Comparison of ENCODE assay signal across 1 cellular context in the genomic region with DNA sequence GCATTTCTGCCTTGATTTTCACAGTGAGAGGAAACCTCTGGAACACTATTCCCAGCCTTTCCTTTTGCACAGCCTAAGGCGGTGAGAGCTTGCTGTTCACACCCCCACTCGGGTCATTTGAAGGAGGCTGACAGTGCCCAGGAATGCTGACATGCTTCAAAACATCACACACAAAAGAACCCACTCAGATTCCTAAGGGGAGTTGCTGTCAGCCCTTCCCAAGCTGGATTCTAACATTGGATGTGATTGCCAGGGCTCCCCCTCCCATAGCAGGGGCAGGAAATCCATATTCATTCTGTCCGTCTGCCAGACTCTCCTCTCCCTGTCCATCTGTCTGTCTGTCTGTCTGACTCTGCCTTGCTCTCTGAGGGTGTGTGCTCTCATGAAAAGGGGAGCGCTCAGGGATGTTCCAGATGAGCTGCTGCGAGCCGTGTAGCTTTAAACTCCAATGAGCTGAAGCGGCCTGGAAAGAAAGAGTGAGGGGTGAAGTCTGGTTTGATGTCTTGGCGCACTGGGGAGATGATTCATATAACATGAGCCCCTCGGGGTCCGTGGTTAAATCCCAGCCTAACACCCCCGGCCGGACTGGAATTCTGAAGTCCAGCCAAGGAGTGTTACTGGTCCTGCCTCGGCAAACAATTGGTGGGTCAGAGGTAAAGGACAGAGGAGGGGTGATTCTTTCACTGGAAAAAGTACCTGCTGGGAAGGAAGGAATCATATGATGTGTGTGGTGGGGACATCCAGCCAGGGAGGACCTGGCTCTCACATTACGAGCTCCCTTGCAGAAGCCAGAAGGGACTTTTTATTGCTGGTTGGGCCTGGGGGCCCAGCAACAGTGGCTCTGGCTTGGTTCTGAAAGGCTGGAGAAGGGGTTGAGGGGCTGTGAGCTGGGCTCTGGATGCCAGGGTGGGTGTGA.
TF ChIP-seq lines count a peak whose summit lies in the region.

No MANE protein-coding gene starts in this region.

TF ChIP-seq in IMR-90, 13 proteins besides CTCF, POLR2A, EP300 and RAD21:
- TF ChIP-seq, protein P1, sequence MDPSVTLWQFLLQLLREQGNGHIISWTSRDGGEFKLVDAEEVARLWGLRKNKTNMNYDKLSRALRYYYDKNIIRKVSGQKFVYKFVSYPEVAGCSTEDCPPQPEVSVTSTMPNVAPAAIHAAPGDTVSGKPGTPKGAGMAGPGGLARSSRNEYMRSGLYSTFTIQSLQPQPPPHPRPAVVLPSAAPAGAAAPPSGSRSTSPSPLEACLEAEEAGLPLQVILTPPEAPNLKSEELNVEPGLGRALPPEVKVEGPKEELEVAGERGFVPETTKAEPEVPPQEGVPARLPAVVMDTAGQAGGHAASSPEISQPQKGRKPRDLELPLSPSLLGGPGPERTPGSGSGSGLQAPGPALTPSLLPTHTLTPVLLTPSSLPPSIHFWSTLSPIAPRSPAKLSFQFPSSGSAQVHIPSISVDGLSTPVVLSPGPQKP (IDR thresholded peaks at IDR 0.05; ENCODE audit: borderline replicate concordance, low read depth, low read length), result no peak
- TF ChIP-seq RFX5 (IDR thresholded peaks at IDR 0.05; ENCODE audit: low read depth, low read length) (no peak), MAZ (IDR thresholded peaks at IDR 0.05; ENCODE audit: borderline replicate concordance, low read depth, low read length) (0 out of 2 replicates have a peak, but pooled peaks have one; percentile 6), FOS (IDR thresholded peaks at IDR 0.05; ENCODE audit: low read depth, low read length) (no peak), MAFK (IDR thresholded peaks at IDR 0.05; ENCODE audit: low read depth, low read length) (0 out of 2 replicates have a peak, but pooled peaks have one; percentile 38)
TF ChIP-seq in IMR-90: peak in this region for 2.
